In the genomic region with DNA sequence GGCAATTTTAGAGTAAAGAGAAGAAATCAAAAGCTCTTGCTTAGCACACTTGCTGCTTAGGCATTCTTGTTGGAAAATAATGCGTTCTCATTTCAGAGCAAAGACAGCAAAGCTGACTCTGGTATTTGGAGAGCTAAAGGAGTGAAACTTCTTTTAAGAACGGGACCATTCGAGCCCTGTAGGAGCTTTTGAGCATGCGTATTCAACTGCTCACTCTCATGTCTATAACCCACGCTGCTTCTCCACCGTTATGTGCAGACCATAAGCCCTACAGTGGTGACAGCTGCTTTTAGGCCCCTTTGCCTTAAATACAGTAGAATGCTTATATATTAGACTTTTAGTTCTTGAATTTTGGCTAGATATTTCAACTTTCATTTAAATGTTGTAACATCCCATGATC, we compare ENCODE assay signal across 19 cellular contexts.
DNase-seq lines count a peak whose midpoint lies in the region; ATAC-seq and TF ChIP-seq lines count a peak whose summit lies in the region.
"Had no signal": no experiment of that assay in that cellular context is flagged by ENCODE, and none has a peak within 500 bp of the region (broad histone marks: within the 10 kb centered on the region; RNA-seq: fewer than 3 reads in every experiment).

No MANE protein-coding gene starts in this region.

- H3K36me3 ChIP-seq in WERI-Rb-1 (no peaks in the 10 kb centered on the region), left lung (no peaks in the 10 kb centered on the region)
- H3K36me3 ChIP-seq: BE2C had no signal

- H3K27ac Mint-ChIP-seq in immature natural killer cell: no peak overlapping the region
- H3K27ac Mint-ChIP-seq: CD4-positive, CD25-positive, alpha-beta regulatory T cell; HFFc6 had no signal

- H3K27me3 Mint-ChIP-seq in immature natural killer cell (ENCODE audit: low read depth in 3 of 3): peaks cover 0 to 2% (median 0%) of the 10 kb centered on the region in 3 donors
- H3K27me3 Mint-ChIP-seq: CD4-positive, CD25-positive, alpha-beta regulatory T cell; CD8-positive, alpha-beta memory T cell had no signal

- peaks cover 0 to 5% (median 2%) of the 10 kb centered on the region in 3 donors for H3K36me3 Mint-ChIP-seq in immature natural killer cell

- H3K4me1 Mint-ChIP-seq in immature natural killer cell: peaks cover 26 to 36% of the 10 kb centered on the region in 2 donors

- peaks cover 0 to 7% of the 10 kb centered on the region in 2 donors for H3K4me1 ChIP-seq in left lung
- H3K4me1 ChIP-seq: BE2C had no signal

- no peak overlapping the region for H3K4me3 Mint-ChIP-seq in immature natural killer cell
- H3K4me3 Mint-ChIP-seq: CD4-positive, CD25-positive, alpha-beta regulatory T cell; CD8-positive, alpha-beta memory T cell; HFFc6 had no signal

- peak; percentile 62 for ATAC-seq in left lung
- ATAC-seq: HCT116 had no signal

- TF ChIP-seq CTCF in WERI-Rb-1 (IDR thresholded peaks at IDR 0.05; ENCODE audit: low read depth, low read length) (no peak), left lung (IDR thresholded peaks at IDR 0.05) (no peak)

- intact Hi-C loops in left lung (cut with DNase I): no loop called here

- H3K27me3 ChIP-seq in WERI-Rb-1 (ENCODE audit: insufficient read depth, low read depth, severe bottlenecking) (no peaks in the 10 kb centered on the region), left lung (no peaks in the 10 kb centered on the region)
- H3K27me3 ChIP-seq: BE2C had no signal

- H3K4me3 ChIP-seq in WERI-Rb-1 (ENCODE audit: low read depth, low read length) (peak overlapping the region; percentile 43), left lung (no peak overlapping the region)

- DNase-seq in NCI-H82 (lab: John Stamatoyannopoulos, UW) (peak; percentile 41), WERI-Rb-1 (no peak), left lung (no peak), stromal cell of bone marrow (ENCODE audit: low read depth) (peak; percentile 8), AG08395 (ENCODE audit: low spot score) (no peak), immature natural killer cell (no peak), MV-4-11 (lab: John Stamatoyannopoulos, UW) (no peak)
- DNase-seq: BE2C; C1 segment of cervical spinal cord; CD4-positive, CD25-positive, alpha-beta regulatory T cell; CD8-positive, alpha-beta memory T cell; COR-L47; DMS153; DMS79; GDM1; GOT3; H7; HFFc6 had no signal

- H3K27ac ChIP-seq in WERI-Rb-1 (no peak overlapping the region; the same call in 1 of the 2 replicates), left lung (no peak overlapping the region)

- H3K9me3 ChIP-seq in WERI-Rb-1 (ENCODE audit: severe bottlenecking) (no peaks in the 10 kb centered on the region), left lung (no peaks in the 10 kb centered on the region)
- H3K9me3 ChIP-seq: BE2C had no signal

- H3K9me3 Mint-ChIP-seq in immature natural killer cell: no peaks in the 10 kb centered on the region
- H3K9me3 Mint-ChIP-seq: CD8-positive, alpha-beta memory T cell; HFFc6 had no signal

Comparison
In these comparisons a context has a peak if more than half of its experiments do, and no peak if none do; other contexts are left out.
1. DNase-seq: peak in NCI-H82 (single experiment) and stromal cell of bone marrow (single experiment); none in WERI-Rb-1 (single experiment), left lung (0 of 2), AG08395 (single experiment), immature natural killer cell (0 of 3) and MV-4-11 (single experiment).